ENCODE assay signal across 11 cellular contexts in genomic region chr6:154474636-154475428, GRCh38. TPM values are rescaled to one million over a fixed set of nuclear protein-coding genes. Genes with fewer than 3 reads are reported as not detected.
DNase-seq lines count a peak whose midpoint lies in the region; ATAC-seq, FAIRE-seq and TF ChIP-seq lines count a peak whose summit lies in the region.
"Had no signal": no experiment of that assay in that cellular context is flagged by ENCODE, and none has a peak within 500 bp of the region (broad histone marks: within the 10 kb centered on the region; RNA-seq: fewer than 3 reads in every experiment).

No MANE protein-coding gene starts in this region.

- H3K27me3 Mint-ChIP-seq in nephron (ENCODE audit: low read depth) = no peaks in the 10 kb centered on the region
- H3K27me3 Mint-ChIP-seq: activated CD4-positive, alpha-beta T cell treated with anti-CD3 and anti-CD28 coated beads, Interleukin-2, amount 10 ng/mL, durations not matched to agents 24 days and 14 days had no signal

- no peak for TF ChIP-seq POLR2A in endothelial cell of umbilical vein (IDR thresholded peaks at IDR 0.05; ENCODE audit: low read depth, low read length)

- H3K9me3 Mint-ChIP-seq in nephron = peaks cover 2% of the 10 kb centered on the region
- H3K9me3 Mint-ChIP-seq: activated CD4-positive, alpha-beta T cell treated with anti-CD3 and anti-CD28 coated beads, Interleukin-2, amount 10 ng/mL, durations not matched to agents 24 days and 14 days had no signal

- peaks cover 59% of the 10 kb centered on the region for H3K4me1 Mint-ChIP-seq in nephron
- H3K4me1 Mint-ChIP-seq: activated CD4-positive, alpha-beta T cell treated with anti-CD3 and anti-CD28 coated beads, Interleukin-2, amount 10 ng/mL, durations not matched to agents 24 days and 14 days had no signal

- CTCF ChIA-PET in endothelial cell of umbilical vein (lab: Charles Lee) = interaction anchor here (1.2 kb wide), 1 partner anchor 26 kb away, joined by 4 read pairs; no protein-coding TSS in a partner anchor

- TF ChIP-seq CTCF in AG09309 (IDR thresholded peaks at IDR 0.05; ENCODE audit: control insufficient read depth, insufficient read depth, low read depth, low read length, missing control alignments) = no peak
- no peak for TF ChIP-seq CTCF in endothelial cell of umbilical vein (IDR thresholded peaks at IDR 0.05; ENCODE audit: extremely low read depth in 1 of 2, insufficient read depth in 1 of 2, low read depth in 1 of 2, low read length in 2 of 2)
- TF ChIP-seq CTCF in nephron (IDR thresholded peaks at IDR 0.05; ENCODE audit: unreplicated experiment in 3 of 3) = no peak

- no peaks in the 10 kb centered on the region for H3K79me2 ChIP-seq in endothelial cell of umbilical vein (ENCODE audit: control insufficient read depth, insufficient read depth, low read length)

- H2AFZ ChIP-seq in endothelial cell of umbilical vein (ENCODE audit: low read depth, low read length) = no peak overlapping the region

- H3K27me3 ChIP-seq in endothelial cell of umbilical vein (ENCODE audit: control insufficient read depth in 2 of 2, insufficient read depth in 2 of 2, low read length in 2 of 2) = no peaks in the 10 kb centered on the region

- H3K36me3 Mint-ChIP-seq in nephron (ENCODE audit: low read depth) = peaks cover 42% of the 10 kb centered on the region

- H3K36me3 ChIP-seq in endothelial cell of umbilical vein (ENCODE audit: control insufficient read depth in 2 of 2, extremely low read depth in 1 of 2, insufficient read depth in 2 of 2, low read length in 2 of 2) = no peaks in the 10 kb centered on the region

- H3K27ac ChIP-seq in endothelial cell of umbilical vein (ENCODE audit: insufficient read depth, low read depth, low read length) = no peak overlapping the region

- FAIRE-seq in endothelial cell of umbilical vein (lab: Jason Lieb, UNC) = peak; percentile 48

- no peaks in the 10 kb centered on the region for H3K9me3 ChIP-seq in endothelial cell of umbilical vein (replicated peaks; ENCODE audit: control insufficient read depth, insufficient read depth, low read length)

- H3K4me3 Mint-ChIP-seq in nephron = peak overlapping the region in 1 of 3 experiments; percentile 7
- H3K4me3 Mint-ChIP-seq: activated CD4-positive, alpha-beta T cell treated with anti-CD3 and anti-CD28 coated beads, Interleukin-2, amount 10 ng/mL, durations not matched to agents 24 days and 14 days had no signal

- H3K9ac ChIP-seq in endothelial cell of umbilical vein (replicated peaks; ENCODE audit: extremely low read depth, insufficient read depth, low read length) = no peak overlapping the region

- H3K4me2 ChIP-seq in endothelial cell of umbilical vein (ENCODE audit: insufficient read depth, low read length) = no peak overlapping the region

- H3K4me3 ChIP-seq in AG09309 (ENCODE audit: control insufficient read depth, low read depth, low read length) (no peak overlapping the region), endothelial cell of umbilical vein (replicated peaks in 1 of 3; ENCODE audit: insufficient read depth in 1 of 3, low read depth in 1 of 3, low read length in 3 of 3) (no peak overlapping the region)

- intact Hi-C loops in endothelial cell of umbilical vein (cut with micrococcal nuclease) = no loop called here

- no peaks in the 10 kb centered on the region for H3K4me1 ChIP-seq in endothelial cell of umbilical vein (ENCODE audit: control insufficient read depth, extremely low read depth, insufficient read depth, low read length)

- H3K27ac Mint-ChIP-seq in nephron = peak overlapping the region; percentile 69 to 95 (median 93)
- H3K27ac Mint-ChIP-seq: activated CD4-positive, alpha-beta T cell treated with anti-CD3 and anti-CD28 coated beads, Interleukin-2, amount 10 ng/mL, durations not matched to agents 24 days and 14 days had no signal

- H3K9me1 ChIP-seq in endothelial cell of umbilical vein (replicated peaks; ENCODE audit: control insufficient read depth, extremely low read depth, insufficient read depth, low read length) = no peaks in the 10 kb centered on the region

- no TSS peak for BruUV-seq in endothelial cell of umbilical vein (replicated peaks; lab: Mats Ljungman, UMichigan)

- POLR2A ChIA-PET in endothelial cell of umbilical vein (lab: Charles Lee) = interaction anchor here (0.5 to 1.0 kb wide), 2 partner anchors 10 to 15 kb away, joined by 3 to 5 read pairs; no protein-coding TSS in a partner anchor

- H4K20me1 ChIP-seq in endothelial cell of umbilical vein (replicated peaks; ENCODE audit: control insufficient read depth, extremely low read depth, insufficient read depth, low read length) = no peaks in the 10 kb centered on the region

- dilution Hi-C loops in endothelial cell of umbilical vein (cut with MboI; ENCODE audit: extremely low pct_ligation_motif_present, low sequenced_read_pairs) = no loop called here

- DNase-seq in AG09309 (ENCODE audit: low read depth) = peak; percentile 56
- peak; percentile 30 for DNase-seq in NCI-H2029 (lab: John Stamatoyannopoulos, UW)
- peak; percentile 65 for DNase-seq in endothelial cell of umbilical vein (ENCODE audit: low read depth, low spot score)
- no peak for DNase-seq in SHP77 treated with DMSO at 0.1 percent for 48 hours (lab: John Stamatoyannopoulos, UW)
- no peak for DNase-seq in NCI-H1694 (lab: John Stamatoyannopoulos, UW)
- DNase-seq in activated CD4-positive, CD25-positive, alpha-beta regulatory T cell (lab: John Stamatoyannopoulos, UW) = no peak
- DNase-seq: activated CD4-positive, alpha-beta T cell treated with anti-CD3 and anti-CD28 coated beads, Interleukin-2, amount 10 ng/mL, durations not matched to agents 24 days and 14 days; GOT3; NK-92 treated with Interleukin-12 subunit alpha and Interleukin-12 subunit beta, amount 100 ng/mL, for 24 hours had no signal

- ATAC-seq in GM18873 (IDR thresholded peaks at IDR 0.05; ENCODE audit: low FRiP score, unreplicated experiment) = no peak

TF ChIP-seq in endothelial cell of umbilical vein, 7 proteins besides CTCF, POLR2A, EP300 and RAD21:
- TF ChIP-seq FOS (IDR thresholded peaks at IDR 0.05; ENCODE audit: borderline replicate concordance, insufficient read depth, low read length) = peak; percentile 50
- no peak for TF ChIP-seq GATA2 (IDR thresholded peaks at IDR 0.05; ENCODE audit: insufficient read depth, insufficient read length, low read depth, low read length)
- no peak for TF ChIP-seq EZH2 (IDR thresholded peaks at IDR 0.05; ENCODE audit: borderline replicate concordance, low read depth, low read length, severe bottlenecking)
- TF ChIP-seq, protein P1, sequence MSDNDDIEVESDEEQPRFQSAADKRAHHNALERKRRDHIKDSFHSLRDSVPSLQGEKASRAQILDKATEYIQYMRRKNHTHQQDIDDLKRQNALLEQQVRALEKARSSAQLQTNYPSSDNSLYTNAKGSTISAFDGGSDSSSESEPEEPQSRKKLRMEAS (IDR thresholded peaks at IDR 0.05; ENCODE audit: insufficient read depth, insufficient read length) = no peak
- no peak for TF ChIP-seq POLR2AphosphoS5 (IDR thresholded peaks at IDR 0.05; ENCODE audit: insufficient read depth, low read depth, low read length)
- peak; percentile 87 for TF ChIP-seq JUN (IDR thresholded peaks at IDR 0.05; ENCODE audit: borderline replicate concordance, insufficient read depth, insufficient read length, low read depth)
- TF ChIP-seq MYC (IDR thresholded peaks at IDR 0.05; ENCODE audit: low read depth, low read length) = no peak

RNA-seq across cellular contexts. Expression of gene CNKSR3, which starts 35.7 kb away (rescaled TPM):
- 11.0 and 15.6 TPM in 2 replicates for total RNA-seq in endothelial cell of umbilical vein
- 2.3 TPM in 2 replicates for polyA plus RNA-seq in endothelial cell of umbilical vein
- polyA plus RNA-seq in endothelial cell of umbilical vein (2011; cell fraction: cytosol; rRNA removed) = 2.4 and 2.7 TPM in 2 replicates
- polyA plus RNA-seq in endothelial cell of umbilical vein (2011; cell fraction: nucleus; rRNA removed) = 3.7 and 4.8 TPM in 2 replicates
- polyA plus RNA-seq in endothelial cell of umbilical vein (2012) = 4.0 and 4.6 TPM in 2 replicates
- 5.6 TPM in 2 replicates for polyA minus RNA-seq in endothelial cell of umbilical vein
- 1.3 TPM for polyA minus RNA-seq in endothelial cell of umbilical vein (2011; cell fraction: cytosol; rRNA and poly(A)+ RNA removed)
- polyA minus RNA-seq in endothelial cell of umbilical vein (2011; cell fraction: nucleus; rRNA and poly(A)+ RNA removed) = 3.2 and 4.8 TPM in 2 replicates
- total RNA-seq: activated CD4-positive, alpha-beta T cell treated with anti-CD3 and anti-CD28 coated beads, Interleukin-2, amount 10 ng/mL, durations not matched to agents 24 days and 14 days had no signal

Comparison
In these comparisons a context has a peak if more than half of its experiments do, and no peak if none do; other contexts are left out.
1. DNase-seq: peak in AG09309 (single experiment), NCI-H2029 (single experiment) and endothelial cell of umbilical vein (single experiment); none in SHP77 treated with DMSO at 0.1 percent for 48 hours (single experiment), NCI-H1694 (single experiment) and activated CD4-positive, CD25-positive, alpha-beta regulatory T cell (0 of 4).